22 cellular contexts compared by ENCODE assay signal in the genomic region with DNA sequence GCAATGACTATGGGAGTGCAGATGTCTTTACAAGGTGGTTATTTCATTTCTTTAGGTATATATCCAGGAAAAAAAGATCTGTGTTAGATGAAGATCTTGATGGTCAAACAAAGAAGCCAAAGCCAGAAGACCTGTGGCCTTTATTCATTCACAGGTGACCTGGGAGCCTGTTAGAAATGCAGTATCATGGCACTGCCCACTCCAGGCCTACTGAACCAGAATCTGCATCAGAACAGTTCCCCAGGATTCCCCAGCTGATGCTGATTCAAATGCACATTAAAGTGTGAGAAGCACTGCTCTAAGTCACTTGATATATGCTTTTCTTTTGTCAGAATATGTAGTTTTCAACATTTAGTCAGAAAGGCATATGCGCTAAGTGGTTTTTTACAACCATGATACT.
DNase-seq lines count a peak whose midpoint lies in the region; ATAC-seq, FAIRE-seq and TF ChIP-seq lines count a peak whose summit lies in the region.
"Had no signal": no experiment of that assay in that cellular context is flagged by ENCODE, and none has a peak within 500 bp of the region (broad histone marks: within the 10 kb centered on the region; RNA-seq: fewer than 3 reads in every experiment).

No MANE protein-coding gene starts in this region.

- H3K4me1 ChIP-seq in A549 = peaks cover 17% of the 10 kb centered on the region
- H3K4me1 ChIP-seq in HUES48 (ENCODE audit: control insufficient read depth, insufficient read depth, low read length) = peaks cover 15% of the 10 kb centered on the region
- H3K4me1 ChIP-seq: BLaER1 had no signal

- DNase-seq in A549 (ENCODE audit: low read depth in 1 of 2, low spot score in 1 of 2) = no peak
- DNase-seq in WTC11 (ENCODE audit: low spot score) = peak; percentile 14
- DNase-seq in iPS DF 19.7 (ENCODE audit: low read depth, low spot score) = peak; percentile 42
- DNase-seq in NCI-H2171 (lab: John Stamatoyannopoulos, UW) = no peak
- DNase-seq in GM10248 (ENCODE audit: extremely low spot score) = no peak
- no peak for DNase-seq in activated CD8-positive, alpha-beta memory T cell treated with anti-CD3 and anti-CD28 coated beads, Interleukin-2, amount 10 ng/mL, durations not matched to agents 7 days and 5 days
- DNase-seq in immature natural killer cell = no peak
- DNase-seq: CD4-positive, alpha-beta memory T cell; DMS 273 treated with DMSO at 0.1 percent for 48 hours; DMS53; DND-41; HFFc6; KG1 had no signal

- TF ChIP-seq CTCF in A549 (IDR thresholded peaks at IDR 0.05) (no peak), WTC11 (IDR thresholded peaks at IDR 0.05) (no peak), GM10248 (IDR thresholded peaks at IDR 0.05; ENCODE audit: control extremely low read depth, extremely low read depth, low read depth, missing control alignments) (no peak)

- H3K9ac ChIP-seq in HUES48 (ENCODE audit: low read depth, low read length) = no peak overlapping the region
- H3K9ac ChIP-seq: BLaER1 had no signal

- H3K27ac ChIP-seq in A549 (peak overlapping the region; percentile 34 to 83; a peak in 5 of 6 replicates), HUES48 (ENCODE audit: low read depth, low read length) (peak overlapping the region; percentile 28)
- H3K27ac ChIP-seq: 22Rv1, BLaER1, HL-60 had no signal

- no peak overlapping the region for H3K4me3 ChIP-seq in A549
- no peak overlapping the region for H3K4me3 ChIP-seq in HUES48 (ENCODE audit: low read depth, low read length)
- H3K4me3 ChIP-seq: BLaER1 had no signal

- no peak for TF ChIP-seq POLR2A in A549 (IDR thresholded peaks at IDR 0.05; ENCODE audit: low read length)

- H3K4me1 Mint-ChIP-seq in WTC11 = peaks cover 31% of the 10 kb centered on the region
- no peaks in the 10 kb centered on the region for H3K4me1 Mint-ChIP-seq in activated CD8-positive, alpha-beta memory T cell treated with anti-CD3 and anti-CD28 coated beads, Interleukin-2, amount 10 ng/mL, durations not matched to agents 7 days and 5 days
- no peaks in the 10 kb centered on the region for H3K4me1 Mint-ChIP-seq in immature natural killer cell
- H3K4me1 Mint-ChIP-seq: CD14-positive monocyte; CD4-positive, alpha-beta memory T cell had no signal

- H3K27me3 Mint-ChIP-seq in WTC11 (ENCODE audit: low read depth) = peaks cover 3% of the 10 kb centered on the region; the same call in 1 of the 2 replicates
- no peaks in the 10 kb centered on the region for H3K27me3 Mint-ChIP-seq in activated CD8-positive, alpha-beta memory T cell treated with anti-CD3 and anti-CD28 coated beads, Interleukin-2, amount 10 ng/mL, durations not matched to agents 7 days and 5 days
- no peaks in the 10 kb centered on the region for H3K27me3 Mint-ChIP-seq in immature natural killer cell (ENCODE audit: low read depth in 3 of 3)

- 93% methylated on average over 1 of the region's 1 CpG for WGBS in A549 (ENCODE audit: missing lambda C conversion rate)

- H3K27ac Mint-ChIP-seq in WTC11 = no peak overlapping the region
- no peak overlapping the region for H3K27ac Mint-ChIP-seq in activated CD8-positive, alpha-beta memory T cell treated with anti-CD3 and anti-CD28 coated beads, Interleukin-2, amount 10 ng/mL, durations not matched to agents 7 days and 5 days
- no peak overlapping the region for H3K27ac Mint-ChIP-seq in immature natural killer cell
- H3K27ac Mint-ChIP-seq: CD14-positive monocyte; CD4-positive, alpha-beta memory T cell had no signal

- H3K4me3 Mint-ChIP-seq in WTC11 (no peak overlapping the region), immature natural killer cell (no peak overlapping the region)
- no peak overlapping the region for H3K4me3 Mint-ChIP-seq in activated CD8-positive, alpha-beta memory T cell treated with anti-CD3 and anti-CD28 coated beads, Interleukin-2, amount 10 ng/mL, durations not matched to agents 7 days and 5 days
- H3K4me3 Mint-ChIP-seq: CD14-positive monocyte; CD4-positive, alpha-beta memory T cell; HFFc6 had no signal

- FAIRE-seq in A549 (lab: Jason Lieb, UNC) = no peak
- FAIRE-seq: G401.6, GM12892, HepG2 had no signal

- no peaks in the 10 kb centered on the region for H3K27me3 ChIP-seq in HUES48 (ENCODE audit: control insufficient read depth, insufficient read depth, low read length)
- H3K27me3 ChIP-seq: BLaER1 had no signal

- H3K4me2 ChIP-seq in A549 = no peak overlapping the region
- H3K4me2 ChIP-seq: BLaER1 had no signal

- POLR2A ChIA-PET in A549 (lab: Yijun Ruan, JAX) (no interaction called here), WTC11 (lab: Charles Lee) (no interaction called here), GM10248 (lab: Yijun Ruan, JAX) (no interaction called here)

- H3K36me3 ChIP-seq in HUES48 (ENCODE audit: control insufficient read depth, insufficient read depth, low read length) = no peaks in the 10 kb centered on the region
- H3K36me3 ChIP-seq: BLaER1 had no signal

- CTCF ChIA-PET in A549 (lab: Yijun Ruan, JAX) (no interaction called here), WTC11 (lab: Charles Lee) (no interaction called here), GM10248 (lab: Yijun Ruan, JAX) (no interaction called here)
- CTCF ChIA-PET in activated CD8-positive, alpha-beta memory T cell treated with anti-CD3 and anti-CD28 coated beads, Interleukin-2, amount 10 ng/mL, durations not matched to agents 7 days and 5 days (lab: Charles Lee) = no interaction called here

- no peak for TF ChIP-seq EP300 in A549 (IDR thresholded peaks at IDR 0.05)

- TF ChIP-seq RAD21 in A549 (conservative IDR thresholded peaks at IDR 0.05 in 1 of 2, IDR thresholded peaks at IDR 0.05 in 1 of 2) = no peak

- H3K9me3 Mint-ChIP-seq in WTC11 (peaks cover 50% of the 10 kb centered on the region), immature natural killer cell (peaks cover 0 to 28% (median 3%) of the 10 kb centered on the region in 6 donors)
- H3K9me3 Mint-ChIP-seq in activated CD8-positive, alpha-beta memory T cell treated with anti-CD3 and anti-CD28 coated beads, Interleukin-2, amount 10 ng/mL, durations not matched to agents 7 days and 5 days (ENCODE audit: low read depth) = no peaks in the 10 kb centered on the region

- peaks cover 8% of the 10 kb centered on the region; the same call in 2 of the 3 replicates for H3K9me3 ChIP-seq in A549
- peaks cover 16% of the 10 kb centered on the region for H3K9me3 ChIP-seq in HUES48 (ENCODE audit: control insufficient read depth, insufficient read depth, low read length)
- H3K9me3 ChIP-seq: BLaER1 had no signal

- H3K36me3 Mint-ChIP-seq in WTC11 = peaks cover 34% of the 10 kb centered on the region
- H3K36me3 Mint-ChIP-seq in activated CD8-positive, alpha-beta memory T cell treated with anti-CD3 and anti-CD28 coated beads, Interleukin-2, amount 10 ng/mL, durations not matched to agents 7 days and 5 days = no peaks in the 10 kb centered on the region
- no peaks in the 10 kb centered on the region for H3K36me3 Mint-ChIP-seq in immature natural killer cell
- H3K36me3 Mint-ChIP-seq: CD14-positive monocyte; CD4-positive, alpha-beta memory T cell had no signal

- ATAC-seq in A549 (no peak), WTC11 (peak; percentile 96)
- ATAC-seq in activated CD8-positive, alpha-beta memory T cell treated with anti-CD3 and anti-CD28 coated beads, Interleukin-2, amount 10 ng/mL, durations not matched to agents 7 days and 5 days = no peak
- ATAC-seq: HCT116, HepG2 had no signal

TF ChIP-seq in A549, 52 proteins besides CTCF, POLR2A, EP300 and RAD21 (continues in another document):
- TF ChIP-seq, protein P1, sequence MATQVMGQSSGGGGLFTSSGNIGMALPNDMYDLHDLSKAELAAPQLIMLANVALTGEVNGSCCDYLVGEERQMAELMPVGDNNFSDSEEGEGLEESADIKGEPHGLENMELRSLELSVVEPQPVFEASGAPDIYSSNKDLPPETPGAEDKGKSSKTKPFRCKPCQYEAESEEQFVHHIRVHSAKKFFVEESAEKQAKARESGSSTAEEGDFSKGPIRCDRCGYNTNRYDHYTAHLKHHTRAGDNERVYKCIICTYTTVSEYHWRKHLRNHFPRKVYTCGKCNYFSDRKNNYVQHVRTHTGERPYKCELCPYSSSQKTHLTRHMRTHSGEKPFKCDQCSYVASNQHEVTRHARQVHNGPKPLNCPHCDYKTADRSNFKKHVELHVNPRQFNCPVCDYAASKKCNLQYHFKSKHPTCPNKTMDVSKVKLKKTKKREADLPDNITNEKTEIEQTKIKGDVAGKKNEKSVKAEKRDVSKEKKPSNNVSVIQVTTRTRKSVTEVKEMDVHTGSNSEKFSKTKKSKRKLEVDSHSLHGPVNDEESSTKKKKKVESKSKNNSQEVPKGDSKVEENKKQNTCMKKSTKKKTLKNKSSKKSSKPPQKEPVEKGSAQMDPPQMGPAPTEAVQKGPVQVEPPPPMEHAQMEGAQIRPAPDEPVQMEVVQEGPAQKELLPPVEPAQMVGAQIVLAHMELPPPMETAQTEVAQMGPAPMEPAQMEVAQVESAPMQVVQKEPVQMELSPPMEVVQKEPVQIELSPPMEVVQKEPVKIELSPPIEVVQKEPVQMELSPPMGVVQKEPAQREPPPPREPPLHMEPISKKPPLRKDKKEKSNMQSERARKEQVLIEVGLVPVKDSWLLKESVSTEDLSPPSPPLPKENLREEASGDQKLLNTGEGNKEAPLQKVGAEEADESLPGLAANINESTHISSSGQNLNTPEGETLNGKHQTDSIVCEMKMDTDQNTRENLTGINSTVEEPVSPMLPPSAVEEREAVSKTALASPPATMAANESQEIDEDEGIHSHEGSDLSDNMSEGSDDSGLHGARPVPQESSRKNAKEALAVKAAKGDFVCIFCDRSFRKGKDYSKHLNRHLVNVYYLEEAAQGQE (IDR thresholded peaks at IDR 0.05) = no peak

TF ChIP-seq in WTC11, 78 proteins besides CTCF, POLR2A, EP300 and RAD21 (continues in another document):
- no peak for TF ChIP-seq RELA (CRISPR knock-in tag; IDR thresholded peaks at IDR 0.05; ENCODE audit: borderline replicate concordance)
- TF ChIP-seq, protein P2, sequence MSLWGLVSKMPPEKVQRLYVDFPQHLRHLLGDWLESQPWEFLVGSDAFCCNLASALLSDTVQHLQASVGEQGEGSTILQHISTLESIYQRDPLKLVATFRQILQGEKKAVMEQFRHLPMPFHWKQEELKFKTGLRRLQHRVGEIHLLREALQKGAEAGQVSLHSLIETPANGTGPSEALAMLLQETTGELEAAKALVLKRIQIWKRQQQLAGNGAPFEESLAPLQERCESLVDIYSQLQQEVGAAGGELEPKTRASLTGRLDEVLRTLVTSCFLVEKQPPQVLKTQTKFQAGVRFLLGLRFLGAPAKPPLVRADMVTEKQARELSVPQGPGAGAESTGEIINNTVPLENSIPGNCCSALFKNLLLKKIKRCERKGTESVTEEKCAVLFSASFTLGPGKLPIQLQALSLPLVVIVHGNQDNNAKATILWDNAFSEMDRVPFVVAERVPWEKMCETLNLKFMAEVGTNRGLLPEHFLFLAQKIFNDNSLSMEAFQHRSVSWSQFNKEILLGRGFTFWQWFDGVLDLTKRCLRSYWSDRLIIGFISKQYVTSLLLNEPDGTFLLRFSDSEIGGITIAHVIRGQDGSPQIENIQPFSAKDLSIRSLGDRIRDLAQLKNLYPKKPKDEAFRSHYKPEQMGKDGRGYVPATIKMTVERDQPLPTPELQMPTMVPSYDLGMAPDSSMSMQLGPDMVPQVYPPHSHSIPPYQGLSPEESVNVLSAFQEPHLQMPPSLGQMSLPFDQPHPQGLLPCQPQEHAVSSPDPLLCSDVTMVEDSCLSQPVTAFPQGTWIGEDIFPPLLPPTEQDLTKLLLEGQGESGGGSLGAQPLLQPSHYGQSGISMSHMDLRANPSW (CRISPR knock-in tag; conservative IDR thresholded peaks at IDR 0.05; ENCODE audit: low read depth) = no peak
- TF ChIP-seq ZNF263 (CRISPR knock-in tag; IDR thresholded peaks at IDR 0.05; ENCODE audit: low read depth) = no peak

Comparison
In these comparisons a context has a peak if more than half of its experiments do, and no peak if none do; other contexts are left out.
1. DNase-seq: peak in WTC11 (single experiment) and iPS DF 19.7 (single experiment); none in A549 (0 of 2), NCI-H2171 (single experiment), GM10248 (single experiment), activated CD8-positive, alpha-beta memory T cell treated with anti-CD3 and anti-CD28 coated beads, Interleukin-2, amount 10 ng/mL, durations not matched to agents 7 days and 5 days (single experiment) and immature natural killer cell (0 of 3).